1 cellular context compared by ENCODE assay signal in the genomic region with DNA sequence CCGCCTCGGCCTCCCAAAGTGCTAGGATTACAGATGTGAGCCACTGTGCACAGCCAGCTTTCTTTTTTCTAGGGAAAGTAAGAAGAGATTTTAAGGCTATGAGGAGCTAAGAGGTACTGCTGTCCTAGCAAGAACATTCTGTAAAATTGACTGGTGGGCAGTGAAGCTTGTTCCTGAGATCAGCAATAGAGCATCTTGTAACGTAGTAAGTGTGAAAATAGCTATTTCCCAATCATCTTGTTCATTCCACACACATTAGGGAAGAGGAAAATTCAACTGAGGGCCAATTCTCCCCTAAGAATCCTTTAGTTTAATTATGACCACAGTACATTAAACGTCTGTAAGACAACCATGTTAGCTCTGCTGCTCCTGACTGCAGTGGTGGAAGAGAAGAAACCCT.
TF ChIP-seq lines count a peak whose summit lies in the region.

No MANE protein-coding gene starts in this region.

TF ChIP-seq in A549, 52 proteins besides CTCF, POLR2A, EP300 and RAD21:
- TF ChIP-seq JUNB (IDR thresholded peaks at IDR 0.05) (no peak), RFX5 (IDR thresholded peaks at IDR 0.05) (no peak), TFCP2L1 (CRISPR knock-in tag; IDR thresholded peaks at IDR 0.05) (no peak), FOSL2 (IDR thresholded peaks at IDR 0.05) (no peak), FOSL2 (CRISPR knock-in tag; IDR thresholded peaks at IDR 0.05) (no peak), HEYL (CRISPR knock-in tag; IDR thresholded peaks at IDR 0.05) (no peak), CBX8 (IDR thresholded peaks at IDR 0.05) (no peak), KDM1A (IDR thresholded peaks at IDR 0.05; ENCODE audit: low read depth) (no peak)
- TF ChIP-seq, protein P1, sequence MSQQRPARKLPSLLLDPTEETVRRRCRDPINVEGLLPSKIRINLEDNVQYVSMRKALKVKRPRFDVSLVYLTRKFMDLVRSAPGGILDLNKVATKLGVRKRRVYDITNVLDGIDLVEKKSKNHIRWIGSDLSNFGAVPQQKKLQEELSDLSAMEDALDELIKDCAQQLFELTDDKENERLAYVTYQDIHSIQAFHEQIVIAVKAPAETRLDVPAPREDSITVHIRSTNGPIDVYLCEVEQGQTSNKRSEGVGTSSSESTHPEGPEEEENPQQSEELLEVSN (IDR thresholded peaks at IDR 0.05; ENCODE audit: borderline replicate concordance, low read depth) = no peak
- TF ChIP-seq, protein P2, sequence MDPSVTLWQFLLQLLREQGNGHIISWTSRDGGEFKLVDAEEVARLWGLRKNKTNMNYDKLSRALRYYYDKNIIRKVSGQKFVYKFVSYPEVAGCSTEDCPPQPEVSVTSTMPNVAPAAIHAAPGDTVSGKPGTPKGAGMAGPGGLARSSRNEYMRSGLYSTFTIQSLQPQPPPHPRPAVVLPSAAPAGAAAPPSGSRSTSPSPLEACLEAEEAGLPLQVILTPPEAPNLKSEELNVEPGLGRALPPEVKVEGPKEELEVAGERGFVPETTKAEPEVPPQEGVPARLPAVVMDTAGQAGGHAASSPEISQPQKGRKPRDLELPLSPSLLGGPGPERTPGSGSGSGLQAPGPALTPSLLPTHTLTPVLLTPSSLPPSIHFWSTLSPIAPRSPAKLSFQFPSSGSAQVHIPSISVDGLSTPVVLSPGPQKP (IDR thresholded peaks at IDR 0.05; ENCODE audit: low read depth, low read length) = no peak
